Comparison of ENCODE assay signal across 8 cellular contexts in the genomic region with DNA sequence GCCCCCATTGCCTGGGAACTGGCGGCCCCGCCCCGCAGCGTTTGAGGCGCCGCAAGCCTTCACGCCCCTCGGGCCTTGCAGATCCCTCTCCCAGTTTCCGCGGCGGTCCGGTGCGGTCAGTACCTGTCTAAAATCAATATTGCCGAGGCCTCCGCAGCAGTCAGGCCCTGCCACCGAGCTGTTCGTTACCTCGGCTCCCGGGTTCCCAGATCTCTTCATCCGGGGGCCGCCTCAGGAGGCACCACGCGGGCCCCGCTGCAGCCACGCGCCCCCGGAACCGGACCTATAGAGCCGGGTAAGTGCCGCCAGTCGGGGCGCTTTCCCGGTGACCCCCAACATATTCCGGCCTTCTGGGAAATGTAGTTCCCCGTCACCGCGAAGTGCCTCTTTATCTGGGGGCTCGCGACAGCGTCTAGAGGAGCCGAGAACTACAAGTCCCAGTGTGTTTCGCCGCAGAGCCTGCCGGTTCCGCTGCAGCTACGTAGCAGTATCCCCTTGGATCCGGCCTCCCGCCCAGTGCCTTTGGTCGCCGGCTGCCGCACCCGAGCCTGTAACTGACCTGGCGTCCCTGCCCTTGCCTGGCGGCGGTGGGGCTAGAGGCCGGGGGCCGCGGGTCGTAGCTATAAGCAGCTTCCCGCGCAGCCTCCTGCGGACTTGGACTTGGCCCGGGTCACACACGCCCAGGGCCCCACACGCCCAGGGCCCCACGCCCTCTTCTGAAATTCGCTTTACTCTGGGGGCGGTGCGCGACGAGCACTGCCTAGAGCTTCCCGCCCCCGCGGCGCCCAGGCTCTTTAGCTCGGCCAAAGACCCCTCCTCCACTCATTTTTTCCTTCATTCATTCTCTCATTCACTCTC. TPM values are rescaled to one million over a fixed set of nuclear protein-coding genes. Genes with fewer than 3 reads are reported as not detected.
DNase-seq lines count a peak whose midpoint lies in the region; ATAC-seq and TF ChIP-seq lines count a peak whose summit lies in the region.

A gene with protein sequence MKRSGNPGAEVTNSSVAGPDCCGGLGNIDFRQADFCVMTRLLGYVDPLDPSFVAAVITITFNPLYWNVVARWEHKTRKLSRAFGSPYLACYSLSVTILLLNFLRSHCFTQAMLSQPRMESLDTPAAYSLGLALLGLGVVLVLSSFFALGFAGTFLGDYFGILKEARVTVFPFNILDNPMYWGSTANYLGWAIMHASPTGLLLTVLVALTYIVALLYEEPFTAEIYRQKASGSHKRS (minus strand): TSS at position 301 of the 858 bp plus-strand sequence. CDS start 82 bp downstream, at position 219.

- H3K36me3 ChIP-seq in Panc1 (ENCODE audit: control insufficient read depth, insufficient read depth, low read length) (no peaks in the 10 kb centered on the region; the same call in 1 of the 2 replicates), muscle layer of colon (ENCODE audit: insufficient read depth, low read length) (no peaks in the 10 kb centered on the region)

- H3K4me3 ChIP-seq in Panc1 (ENCODE audit: low read depth in 2 of 2, low read length in 2 of 2) (peak within 1 kb of the TSS; percentile 90 to 91), muscle layer of colon (ENCODE audit: low read depth in 1 of 2, low read length in 2 of 2) (peak within 1 kb of the TSS; percentile 70 to 83)

- ATAC-seq in GM21723 (IDR thresholded peaks at IDR 0.05; ENCODE audit: unreplicated experiment) (peak; percentile 94), Panc1 (peak; percentile 98), esophagus mucosa (peak; percentile 94)
- ATAC-seq in activated T-cell treated with anti-CD3 and anti-CD28 coated beads, Interleukin-2, amount 50 U/mL, for 4 hours = peak; percentile 95

- H3K4me3 Mint-ChIP-seq in activated T-cell treated with anti-CD3 and anti-CD28 coated beads, Interleukin-2, amount 50 U/mL, for 4 hours = peak within 1 kb of the TSS; percentile 93

- BruUV-seq in Panc1 (replicated peaks; lab: Mats Ljungman, UMichigan) = no TSS peak

- H3K9me3 Mint-ChIP-seq in activated T-cell treated with anti-CD3 and anti-CD28 coated beads, Interleukin-2, amount 50 U/mL, for 4 hours = no peaks in the 10 kb centered on the region

- intact Hi-C loops in Panc1 (cut with micrococcal nuclease; ENCODE audit: unreplicated experiment) = no loop called here

- H3K27ac ChIP-seq in Panc1 (ENCODE audit: low read length) (peak within 1 kb of the TSS; percentile 95), muscle layer of colon (ENCODE audit: low read depth, low read length) (peak within 1 kb of the TSS; percentile 81)

- CTCF ChIA-PET in Panc1 (lab: Charles Lee) = no interaction called here

- H3K27me3 ChIP-seq in Panc1 (ENCODE audit: control insufficient read depth, insufficient read depth, low read length) (no peaks in the 10 kb centered on the region), muscle layer of colon (ENCODE audit: control insufficient read depth in 1 of 2, insufficient read depth in 2 of 2, low read length in 2 of 2) (no peaks in the 10 kb centered on the region)

- TF ChIP-seq CTCF in Panc1 (IDR thresholded peaks at IDR 0.05) = no peak

- H3K9me3 ChIP-seq in Panc1 (ENCODE audit: control insufficient read depth, insufficient read depth, low read depth, low read length) = no peaks in the 10 kb centered on the region
- H3K9me3 ChIP-seq in muscle layer of colon (ENCODE audit: low read length) = no peaks in the 10 kb centered on the region

- H3K4me1 ChIP-seq in Panc1 (ENCODE audit: control insufficient read depth, insufficient read depth, low read length) (peaks cover 6% of the 10 kb centered on the region; the same call in 1 of the 2 replicates), muscle layer of colon (ENCODE audit: insufficient read depth, low read length) (peaks cover 18% of the 10 kb centered on the region)

- in situ Hi-C loops in Panc1 (cut with HindIII; ENCODE audit: low pct_unique_long_range_greater_than_20kb, low sequenced_read_pairs) = no loop called here

- no peaks in the 10 kb centered on the region for H3K27me3 Mint-ChIP-seq in activated T-cell treated with anti-CD3 and anti-CD28 coated beads, Interleukin-2, amount 50 U/mL, for 4 hours (ENCODE audit: low read depth)

- H3K36me3 Mint-ChIP-seq in activated T-cell treated with anti-CD3 and anti-CD28 coated beads, Interleukin-2, amount 50 U/mL, for 4 hours (ENCODE audit: insufficient read depth) = no peaks in the 10 kb centered on the region

- DNase-seq in DMS53 (lab: John Stamatoyannopoulos, UW) (peak; percentile 98), KG1 (lab: John Stamatoyannopoulos, UW) (peak; percentile 67), Panc1 (ENCODE audit: low read depth, low spot score) (peak; percentile 89)
- peak; percentile 91 for DNase-seq in activated T-cell treated with anti-CD3 and anti-CD28 coated beads, Interleukin-2, amount 50 U/mL, for 4 hours
- DNase-seq in stimulated activated CD8-positive, alpha-beta memory T cell treated with anti-CD3 and anti-CD28 coated beads, Interleukin-7, amount 100 ng/mL, for 24 hours (ENCODE audit: low read depth) = peak; percentile 88

- H3K4me1 Mint-ChIP-seq in activated T-cell treated with anti-CD3 and anti-CD28 coated beads, Interleukin-2, amount 50 U/mL, for 4 hours (ENCODE audit: low read depth) = peaks cover 19% of the 10 kb centered on the region

- H3K9ac ChIP-seq in muscle layer of colon (ENCODE audit: low read length) = peak within 1 kb of the TSS; percentile 72

- POLR2A ChIA-PET in Panc1 (lab: Charles Lee) = interaction anchor here (0.6 kb wide), 2 partner anchors 51 to 92 kb away, joined by 3 read pairs; no protein-coding TSS in a partner anchor

RNA-seq across cellular contexts. Expression of the gene that starts here (rescaled TPM):
- 27.0 TPM for total RNA-seq in Panc1 (2021; ENCODE audit: unreplicated experiment)
- polyA plus RNA-seq in Panc1 (2012; ENCODE audit: insufficient read length) = 45.1 TPM
- total RNA-seq in activated T-cell treated with anti-CD3 and anti-CD28 coated beads, Interleukin-2, amount 50 U/mL, for 4 hours = 10 to 100 TPM; 52.5 to 53.8 (median 53.0) TPM
- total RNA-seq in esophagus mucosa = 29.5 TPM

Comparison
In these comparisons a context has a peak if more than half of its experiments do, and no peak if none do; other contexts are left out.
1. Peak in every context shown above with its lines: DNase-seq, ATAC-seq, H3K4me3 ChIP-seq and H3K27ac ChIP-seq.